ENCODE assay signal across 1 cellular context in the genomic region with DNA sequence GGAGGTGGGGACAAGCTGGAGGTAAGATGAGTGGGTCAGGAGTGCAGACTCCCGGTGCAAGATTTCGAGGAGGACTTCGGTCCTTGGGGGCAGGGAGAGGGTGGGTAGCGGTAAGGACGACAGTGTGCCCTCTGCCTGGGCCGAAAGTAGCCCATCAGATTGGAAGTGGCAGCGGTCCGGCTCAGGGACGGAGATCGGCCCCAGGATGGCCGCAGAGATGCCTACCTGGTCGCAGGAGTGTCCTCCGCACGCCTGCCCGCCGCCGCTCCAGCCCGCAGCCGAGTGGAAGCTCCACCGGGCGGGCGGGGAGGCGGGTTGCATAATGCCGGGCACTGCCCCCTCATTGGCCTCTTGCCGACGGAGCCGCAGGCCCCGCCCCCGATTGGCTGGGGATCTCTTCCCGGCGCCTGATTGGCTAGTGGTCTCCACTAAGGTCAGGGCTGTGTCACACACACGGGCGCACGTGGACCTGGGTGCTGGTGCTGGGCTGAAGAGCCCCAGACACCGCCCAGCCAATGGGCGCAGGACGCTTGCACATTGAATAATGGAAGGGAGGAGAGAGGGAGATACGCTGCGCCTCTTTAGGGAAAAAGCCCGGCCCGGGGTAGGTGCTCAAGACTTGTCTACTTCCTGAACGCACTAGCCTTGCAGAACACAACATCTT.
A peak's percentile ranks its signal among the peaks of the same experiment; 100 is the strongest.
TF ChIP-seq lines count a peak whose summit lies in the region.

A gene with protein sequence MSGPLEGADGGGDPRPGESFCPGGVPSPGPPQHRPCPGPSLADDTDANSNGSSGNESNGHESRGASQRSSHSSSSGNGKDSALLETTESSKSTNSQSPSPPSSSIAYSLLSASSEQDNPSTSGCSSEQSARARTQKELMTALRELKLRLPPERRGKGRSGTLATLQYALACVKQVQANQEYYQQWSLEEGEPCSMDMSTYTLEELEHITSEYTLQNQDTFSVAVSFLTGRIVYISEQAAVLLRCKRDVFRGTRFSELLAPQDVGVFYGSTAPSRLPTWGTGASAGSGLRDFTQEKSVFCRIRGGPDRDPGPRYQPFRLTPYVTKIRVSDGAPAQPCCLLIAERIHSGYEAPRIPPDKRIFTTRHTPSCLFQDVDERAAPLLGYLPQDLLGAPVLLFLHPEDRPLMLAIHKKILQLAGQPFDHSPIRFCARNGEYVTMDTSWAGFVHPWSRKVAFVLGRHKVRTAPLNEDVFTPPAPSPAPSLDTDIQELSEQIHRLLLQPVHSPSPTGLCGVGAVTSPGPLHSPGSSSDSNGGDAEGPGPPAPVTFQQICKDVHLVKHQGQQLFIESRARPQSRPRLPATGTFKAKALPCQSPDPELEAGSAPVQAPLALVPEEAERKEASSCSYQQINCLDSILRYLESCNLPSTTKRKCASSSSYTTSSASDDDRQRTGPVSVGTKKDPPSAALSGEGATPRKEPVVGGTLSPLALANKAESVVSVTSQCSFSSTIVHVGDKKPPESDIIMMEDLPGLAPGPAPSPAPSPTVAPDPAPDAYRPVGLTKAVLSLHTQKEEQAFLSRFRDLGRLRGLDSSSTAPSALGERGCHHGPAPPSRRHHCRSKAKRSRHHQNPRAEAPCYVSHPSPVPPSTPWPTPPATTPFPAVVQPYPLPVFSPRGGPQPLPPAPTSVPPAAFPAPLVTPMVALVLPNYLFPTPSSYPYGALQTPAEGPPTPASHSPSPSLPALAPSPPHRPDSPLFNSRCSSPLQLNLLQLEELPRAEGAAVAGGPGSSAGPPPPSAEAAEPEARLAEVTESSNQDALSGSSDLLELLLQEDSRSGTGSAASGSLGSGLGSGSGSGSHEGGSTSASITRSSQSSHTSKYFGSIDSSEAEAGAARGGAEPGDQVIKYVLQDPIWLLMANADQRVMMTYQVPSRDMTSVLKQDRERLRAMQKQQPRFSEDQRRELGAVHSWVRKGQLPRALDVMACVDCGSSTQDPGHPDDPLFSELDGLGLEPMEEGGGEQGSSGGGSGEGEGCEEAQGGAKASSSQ (N-terminal part only) (minus strand): TSS at position 293 of the 664 bp plus-strand sequence. CDS start 1,698 bp downstream, outside the sequence.

TF ChIP-seq in HepG2, 621 proteins besides CTCF, POLR2A, EP300 and RAD21 (continued from another document and continues in another):
- TF ChIP-seq, protein P1, sequence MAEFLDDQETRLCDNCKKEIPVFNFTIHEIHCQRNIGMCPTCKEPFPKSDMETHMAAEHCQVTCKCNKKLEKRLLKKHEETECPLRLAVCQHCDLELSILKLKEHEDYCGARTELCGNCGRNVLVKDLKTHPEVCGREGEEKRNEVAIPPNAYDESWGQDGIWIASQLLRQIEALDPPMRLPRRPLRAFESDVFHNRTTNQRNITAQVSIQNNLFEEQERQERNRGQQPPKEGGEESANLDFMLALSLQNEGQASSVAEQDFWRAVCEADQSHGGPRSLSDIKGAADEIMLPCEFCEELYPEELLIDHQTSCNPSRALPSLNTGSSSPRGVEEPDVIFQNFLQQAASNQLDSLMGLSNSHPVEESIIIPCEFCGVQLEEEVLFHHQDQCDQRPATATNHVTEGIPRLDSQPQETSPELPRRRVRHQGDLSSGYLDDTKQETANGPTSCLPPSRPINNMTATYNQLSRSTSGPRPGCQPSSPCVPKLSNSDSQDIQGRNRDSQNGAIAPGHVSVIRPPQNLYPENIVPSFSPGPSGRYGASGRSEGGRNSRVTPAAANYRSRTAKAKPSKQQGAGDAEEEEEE (CRISPR knock-in tag; IDR thresholded peaks at IDR 0.05; ENCODE audit: borderline replicate concordance), result no peak
- TF ChIP-seq ZNF570 (CRISPR knock-in tag; IDR thresholded peaks at IDR 0.05; ENCODE audit: borderline replicate concordance) (no peak), ZNF12 (CRISPR knock-in tag; IDR thresholded peaks at IDR 0.05) (no peak), ZNF577 (CRISPR knock-in tag; IDR thresholded peaks at IDR 0.05; ENCODE audit: borderline replicate concordance, low read depth) (no peak), ZNF343 (CRISPR knock-in tag; IDR thresholded peaks at IDR 0.05) (peak; percentile 88), AKAP8 (CRISPR knock-in tag; IDR thresholded peaks at IDR 0.05) (no peak), WIZ (CRISPR knock-in tag; IDR thresholded peaks at IDR 0.05) (no peak), ZKSCAN1 (IDR thresholded peaks at IDR 0.05; ENCODE audit: low read length) (no peak), REPIN1 (CRISPR knock-in tag; IDR thresholded peaks at IDR 0.05; ENCODE audit: borderline replicate concordance, low read depth) (no peak), RXRA (CRISPR knock-in tag; IDR thresholded peaks at IDR 0.05) (peak; percentile 65), ZNF883 (CRISPR knock-in tag; IDR thresholded peaks at IDR 0.05; ENCODE audit: not compliant biosample characterization) (no peak), PHF21A (CRISPR knock-in tag; IDR thresholded peaks at IDR 0.05) (no peak), XRCC5 (optimal IDR thresholded peaks at IDR 0.05; ENCODE audit: low read length) (no peak), ZNF775 (CRISPR knock-in tag; IDR thresholded peaks at IDR 0.05; ENCODE audit: borderline replicate concordance) (no peak), ZNF850 (CRISPR knock-in tag; conservative IDR thresholded peaks at IDR 0.05) (no peak), ZNF24 (IDR thresholded peaks at IDR 0.05) (no peak), GATAD1 (CRISPR knock-in tag; IDR thresholded peaks at IDR 0.05) (0 out of 2 replicates have a peak, but pooled peaks have one; percentile 29), ZNF543 (CRISPR knock-in tag; IDR thresholded peaks at IDR 0.05) (no peak), ZNF383 (CRISPR knock-in tag; IDR thresholded peaks at IDR 0.05; ENCODE audit: borderline replicate concordance) (no peak), MIXL1 (CRISPR knock-in tag; IDR thresholded peaks at IDR 0.05) (no peak), ZNF773 (CRISPR knock-in tag; IDR thresholded peaks at IDR 0.05; ENCODE audit: borderline replicate concordance) (no peak), PHF8 (CRISPR knock-in tag; IDR thresholded peaks at IDR 0.05) (no peak; the same call in 1 of the 2 replicates), TSC22D2 (CRISPR knock-in tag; IDR thresholded peaks at IDR 0.05; ENCODE audit: borderline replicate concordance) (no peak)
- TF ChIP-seq, protein P2, sequence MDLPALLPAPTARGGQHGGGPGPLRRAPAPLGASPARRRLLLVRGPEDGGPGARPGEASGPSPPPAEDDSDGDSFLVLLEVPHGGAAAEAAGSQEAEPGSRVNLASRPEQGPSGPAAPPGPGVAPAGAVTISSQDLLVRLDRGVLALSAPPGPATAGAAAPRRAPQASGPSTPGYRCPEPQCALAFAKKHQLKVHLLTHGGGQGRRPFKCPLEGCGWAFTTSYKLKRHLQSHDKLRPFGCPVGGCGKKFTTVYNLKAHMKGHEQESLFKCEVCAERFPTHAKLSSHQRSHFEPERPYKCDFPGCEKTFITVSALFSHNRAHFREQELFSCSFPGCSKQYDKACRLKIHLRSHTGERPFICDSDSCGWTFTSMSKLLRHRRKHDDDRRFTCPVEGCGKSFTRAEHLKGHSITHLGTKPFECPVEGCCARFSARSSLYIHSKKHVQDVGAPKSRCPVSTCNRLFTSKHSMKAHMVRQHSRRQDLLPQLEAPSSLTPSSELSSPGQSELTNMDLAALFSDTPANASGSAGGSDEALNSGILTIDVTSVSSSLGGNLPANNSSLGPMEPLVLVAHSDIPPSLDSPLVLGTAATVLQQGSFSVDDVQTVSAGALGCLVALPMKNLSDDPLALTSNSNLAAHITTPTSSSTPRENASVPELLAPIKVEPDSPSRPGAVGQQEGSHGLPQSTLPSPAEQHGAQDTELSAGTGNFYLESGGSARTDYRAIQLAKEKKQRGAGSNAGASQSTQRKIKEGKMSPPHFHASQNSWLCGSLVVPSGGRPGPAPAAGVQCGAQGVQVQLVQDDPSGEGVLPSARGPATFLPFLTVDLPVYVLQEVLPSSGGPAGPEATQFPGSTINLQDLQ (CRISPR knock-in tag; IDR thresholded peaks at IDR 0.05), result no peak
- TF ChIP-seq, protein P3, sequence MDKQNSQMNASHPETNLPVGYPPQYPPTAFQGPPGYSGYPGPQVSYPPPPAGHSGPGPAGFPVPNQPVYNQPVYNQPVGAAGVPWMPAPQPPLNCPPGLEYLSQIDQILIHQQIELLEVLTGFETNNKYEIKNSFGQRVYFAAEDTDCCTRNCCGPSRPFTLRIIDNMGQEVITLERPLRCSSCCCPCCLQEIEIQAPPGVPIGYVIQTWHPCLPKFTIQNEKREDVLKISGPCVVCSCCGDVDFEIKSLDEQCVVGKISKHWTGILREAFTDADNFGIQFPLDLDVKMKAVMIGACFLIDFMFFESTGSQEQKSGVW (CRISPR knock-in tag; IDR thresholded peaks at IDR 0.05; ENCODE audit: borderline replicate concordance), result no peak
- TF ChIP-seq, protein P4, sequence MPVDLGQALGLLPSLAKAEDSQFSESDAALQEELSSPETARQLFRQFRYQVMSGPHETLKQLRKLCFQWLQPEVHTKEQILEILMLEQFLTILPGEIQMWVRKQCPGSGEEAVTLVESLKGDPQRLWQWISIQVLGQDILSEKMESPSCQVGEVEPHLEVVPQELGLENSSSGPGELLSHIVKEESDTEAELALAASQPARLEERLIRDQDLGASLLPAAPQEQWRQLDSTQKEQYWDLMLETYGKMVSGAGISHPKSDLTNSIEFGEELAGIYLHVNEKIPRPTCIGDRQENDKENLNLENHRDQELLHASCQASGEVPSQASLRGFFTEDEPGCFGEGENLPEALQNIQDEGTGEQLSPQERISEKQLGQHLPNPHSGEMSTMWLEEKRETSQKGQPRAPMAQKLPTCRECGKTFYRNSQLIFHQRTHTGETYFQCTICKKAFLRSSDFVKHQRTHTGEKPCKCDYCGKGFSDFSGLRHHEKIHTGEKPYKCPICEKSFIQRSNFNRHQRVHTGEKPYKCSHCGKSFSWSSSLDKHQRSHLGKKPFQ (CRISPR knock-in tag; IDR thresholded peaks at IDR 0.05; ENCODE audit: insufficient replicate concordance), result no peak
- TF ChIP-seq, protein P5, sequence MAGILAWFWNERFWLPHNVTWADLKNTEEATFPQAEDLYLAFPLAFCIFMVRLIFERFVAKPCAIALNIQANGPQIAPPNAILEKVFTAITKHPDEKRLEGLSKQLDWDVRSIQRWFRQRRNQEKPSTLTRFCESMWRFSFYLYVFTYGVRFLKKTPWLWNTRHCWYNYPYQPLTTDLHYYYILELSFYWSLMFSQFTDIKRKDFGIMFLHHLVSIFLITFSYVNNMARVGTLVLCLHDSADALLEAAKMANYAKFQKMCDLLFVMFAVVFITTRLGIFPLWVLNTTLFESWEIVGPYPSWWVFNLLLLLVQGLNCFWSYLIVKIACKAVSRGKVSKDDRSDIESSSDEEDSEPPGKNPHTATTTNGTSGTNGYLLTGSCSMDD (CRISPR knock-in tag; IDR thresholded peaks at IDR 0.05), result no peak
- TF ChIP-seq, protein P6, sequence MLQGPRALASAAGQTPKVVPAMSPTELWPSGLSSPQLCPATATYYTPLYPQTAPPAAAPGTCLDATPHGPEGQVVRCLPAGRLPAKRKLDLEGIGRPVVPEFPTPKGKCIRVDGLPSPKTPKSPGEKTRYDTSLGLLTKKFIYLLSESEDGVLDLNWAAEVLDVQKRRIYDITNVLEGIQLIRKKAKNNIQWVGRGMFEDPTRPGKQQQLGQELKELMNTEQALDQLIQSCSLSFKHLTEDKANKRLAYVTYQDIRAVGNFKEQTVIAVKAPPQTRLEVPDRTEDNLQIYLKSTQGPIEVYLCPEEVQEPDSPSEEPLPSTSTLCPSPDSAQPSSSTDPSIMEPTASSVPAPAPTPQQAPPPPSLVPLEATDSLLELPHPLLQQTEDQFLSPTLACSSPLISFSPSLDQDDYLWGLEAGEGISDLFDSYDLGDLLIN (CRISPR knock-in tag; IDR thresholded peaks at IDR 0.05; ENCODE audit: borderline replicate concordance), result no peak
- TF ChIP-seq, protein P7, sequence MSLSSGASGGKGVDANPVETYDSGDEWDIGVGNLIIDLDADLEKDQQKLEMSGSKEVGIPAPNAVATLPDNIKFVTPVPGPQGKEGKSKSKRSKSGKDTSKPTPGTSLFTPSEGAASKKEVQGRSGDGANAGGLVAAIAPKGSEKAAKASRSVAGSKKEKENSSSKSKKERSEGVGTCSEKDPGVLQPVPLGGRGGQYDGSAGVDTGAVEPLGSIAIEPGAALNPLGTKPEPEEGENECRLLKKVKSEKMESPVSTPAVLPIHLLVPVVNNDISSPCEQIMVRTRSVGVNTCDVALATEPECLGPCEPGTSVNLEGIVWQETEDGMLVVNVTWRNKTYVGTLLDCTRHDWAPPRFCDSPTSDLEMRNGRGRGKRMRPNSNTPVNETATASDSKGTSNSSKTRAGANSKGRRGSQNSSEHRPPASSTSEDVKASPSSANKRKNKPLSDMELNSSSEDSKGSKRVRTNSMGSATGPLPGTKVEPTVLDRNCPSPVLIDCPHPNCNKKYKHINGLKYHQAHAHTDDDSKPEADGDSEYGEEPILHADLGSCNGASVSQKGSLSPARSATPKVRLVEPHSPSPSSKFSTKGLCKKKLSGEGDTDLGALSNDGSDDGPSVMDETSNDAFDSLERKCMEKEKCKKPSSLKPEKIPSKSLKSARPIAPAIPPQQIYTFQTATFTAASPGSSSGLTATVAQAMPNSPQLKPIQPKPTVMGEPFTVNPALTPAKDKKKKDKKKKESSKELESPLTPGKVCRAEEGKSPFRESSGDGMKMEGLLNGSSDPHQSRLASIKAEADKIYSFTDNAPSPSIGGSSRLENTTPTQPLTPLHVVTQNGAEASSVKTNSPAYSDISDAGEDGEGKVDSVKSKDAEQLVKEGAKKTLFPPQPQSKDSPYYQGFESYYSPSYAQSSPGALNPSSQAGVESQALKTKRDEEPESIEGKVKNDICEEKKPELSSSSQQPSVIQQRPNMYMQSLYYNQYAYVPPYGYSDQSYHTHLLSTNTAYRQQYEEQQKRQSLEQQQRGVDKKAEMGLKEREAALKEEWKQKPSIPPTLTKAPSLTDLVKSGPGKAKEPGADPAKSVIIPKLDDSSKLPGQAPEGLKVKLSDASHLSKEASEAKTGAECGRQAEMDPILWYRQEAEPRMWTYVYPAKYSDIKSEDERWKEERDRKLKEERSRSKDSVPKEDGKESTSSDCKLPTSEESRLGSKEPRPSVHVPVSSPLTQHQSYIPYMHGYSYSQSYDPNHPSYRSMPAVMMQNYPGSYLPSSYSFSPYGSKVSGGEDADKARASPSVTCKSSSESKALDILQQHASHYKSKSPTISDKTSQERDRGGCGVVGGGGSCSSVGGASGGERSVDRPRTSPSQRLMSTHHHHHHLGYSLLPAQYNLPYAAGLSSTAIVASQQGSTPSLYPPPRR (CRISPR knock-in tag; IDR thresholded peaks at IDR 0.05; ENCODE audit: borderline replicate concordance), result peak; percentile 37; the same call in 1 of the 2 replicates
